Comparison of ENCODE assay signal across 19 cellular contexts in genomic region chr1:89892816-89893215, GRCh38.
DNase-seq lines count a peak whose midpoint lies in the region; ATAC-seq and TF ChIP-seq lines count a peak whose summit lies in the region.
"Had no signal": no experiment of that assay in that cellular context is flagged by ENCODE, and none has a peak within 500 bp of the region (broad histone marks: within the 10 kb centered on the region; RNA-seq: fewer than 3 reads in every experiment).

No MANE protein-coding gene starts in this region.

- DNase-seq in GM23338 (ENCODE audit: low spot score) (no peak), HFFc6 (no peak), mesothelial cell of epicardium (ENCODE audit: low spot score in 2 of 2, unreplicated experiment in 2 of 2) (no peak), NCI-H82 (lab: John Stamatoyannopoulos, UW) (no peak), NCI-H774 (lab: John Stamatoyannopoulos, UW) (no peak)
- DNase-seq in CD8-positive, alpha-beta memory T cell = no peak
- DNase-seq: Calu3; CD4-positive, alpha-beta memory T cell; DMS79 treated with DMSO at 0.1 percent for 48 hours; GM23248; HCEC 1CT; Karpas-422; KBM-7 had no signal

- H3K4me3 Mint-ChIP-seq in GM23338 = no peak overlapping the region
- H3K4me3 Mint-ChIP-seq in HFFc6 = 0 out of 2 replicates have a peak overlapping the region, but pooled peaks have one; percentile 11
- H3K4me3 Mint-ChIP-seq in mesothelial cell of epicardium = no peak overlapping the region
- no peak overlapping the region for H3K4me3 Mint-ChIP-seq in CD8-positive, alpha-beta memory T cell
- H3K4me3 Mint-ChIP-seq: CD14-positive monocyte; CD4-positive, alpha-beta memory T cell had no signal

- H3K4me3 ChIP-seq in GM23338 = no peak overlapping the region
- H3K4me3 ChIP-seq in CD8-positive, alpha-beta memory T cell (ENCODE audit: low read length) = no peak overlapping the region
- H3K4me3 ChIP-seq: BLaER1, GM12878, GM23248 had no signal

- no peaks in the 10 kb centered on the region for H3K27me3 ChIP-seq in GM23338 (ENCODE audit: insufficient read depth)
- H3K27me3 ChIP-seq in CD8-positive, alpha-beta memory T cell (ENCODE audit: insufficient read depth, low read length, poor library complexity, severe bottlenecking) = no peaks in the 10 kb centered on the region
- H3K27me3 ChIP-seq: BLaER1 had no signal

- TF ChIP-seq CTCF in GM23338 (conservative IDR thresholded peaks at IDR 0.05; ENCODE audit: low read depth in 2 of 2) (no peak), HFFc6 (IDR thresholded peaks at IDR 0.05) (no peak), mesothelial cell of epicardium (IDR thresholded peaks at IDR 0.05; ENCODE audit: unreplicated experiment) (no peak)

- no peaks in the 10 kb centered on the region for H3F3A ChIP-seq in GM23338 (replicated peaks; ENCODE audit: low read depth)

- H3K27me3 Mint-ChIP-seq in GM23338 (ENCODE audit: insufficient read depth, low read depth, poor library complexity) = peaks cover 5% of the 10 kb centered on the region
- peaks cover 1% of the 10 kb centered on the region for H3K27me3 Mint-ChIP-seq in HFFc6 (ENCODE audit: insufficient read depth)
- no peaks in the 10 kb centered on the region for H3K27me3 Mint-ChIP-seq in mesothelial cell of epicardium (ENCODE audit: low read depth)
- H3K27me3 Mint-ChIP-seq in CD8-positive, alpha-beta memory T cell = no peaks in the 10 kb centered on the region
- H3K27me3 Mint-ChIP-seq: CD4-positive, alpha-beta memory T cell had no signal

- CTCF ChIA-PET in CD8-positive, alpha-beta memory T cell (lab: Charles Lee) = interaction anchor here (2.0 kb wide), 1 partner anchor 70 kb away, joined by 5 read pairs; no protein-coding TSS in a partner anchor

- POLR2A ChIA-PET in CD8-positive, alpha-beta memory T cell (lab: Charles Lee) = no interaction called here

- no peaks in the 10 kb centered on the region for H3K9me2 ChIP-seq in GM23338 (ENCODE audit: insufficient read depth)

- no peak overlapping the region for H3K27ac ChIP-seq in GM23338 (ENCODE audit: low read depth)
- no peak overlapping the region for H3K27ac ChIP-seq in CD8-positive, alpha-beta memory T cell (ENCODE audit: low read depth, low read length)
- H3K27ac ChIP-seq: BLaER1, HL-60 had no signal

- H4K20me1 ChIP-seq in GM23338 (replicated peaks; ENCODE audit: insufficient read depth) = peaks cover 3% of the 10 kb centered on the region; the same call in 1 of the 2 replicates

- H3K36me3 Mint-ChIP-seq in GM23338 (ENCODE audit: low read depth) = no peaks in the 10 kb centered on the region; the same call in 1 of the 3 replicates
- peaks cover 7% of the 10 kb centered on the region for H3K36me3 Mint-ChIP-seq in HFFc6 (ENCODE audit: low read depth)
- no peaks in the 10 kb centered on the region for H3K36me3 Mint-ChIP-seq in mesothelial cell of epicardium
- H3K36me3 Mint-ChIP-seq in CD8-positive, alpha-beta memory T cell = peaks cover 8 to 35% (median 18%) of the 10 kb centered on the region in 3 donors

- H3K9me3 Mint-ChIP-seq in GM23338 (no peaks in the 10 kb centered on the region), HFFc6 (no peaks in the 10 kb centered on the region), mesothelial cell of epicardium (no peaks in the 10 kb centered on the region)
- no peaks in the 10 kb centered on the region for H3K9me3 Mint-ChIP-seq in CD8-positive, alpha-beta memory T cell
- H3K9me3 Mint-ChIP-seq: CD14-positive monocyte; CD4-positive, alpha-beta memory T cell had no signal

- no peak overlapping the region for H3K4me2 ChIP-seq in GM23338

- no peaks in the 10 kb centered on the region; the same call in 1 of the 2 replicates for H3K36me3 ChIP-seq in GM23338 (ENCODE audit: insufficient read depth)
- H3K36me3 ChIP-seq in CD8-positive, alpha-beta memory T cell (ENCODE audit: insufficient read depth, low read length) = no peaks in the 10 kb centered on the region

- H3K4me1 Mint-ChIP-seq in GM23338 (peaks cover 26% of the 10 kb centered on the region), HFFc6 (ENCODE audit: low read depth) (peaks cover 70% of the 10 kb centered on the region), mesothelial cell of epicardium (peaks cover 13% of the 10 kb centered on the region)
- peaks cover 26 to 31% (median 30%) of the 10 kb centered on the region in 3 donors for H3K4me1 Mint-ChIP-seq in CD8-positive, alpha-beta memory T cell

- H3K27ac Mint-ChIP-seq in GM23338 = no peak overlapping the region
- no peak overlapping the region; the same call in 1 of the 2 replicates for H3K27ac Mint-ChIP-seq in HFFc6
- H3K27ac Mint-ChIP-seq in mesothelial cell of epicardium = peak overlapping the region; percentile 13
- no peak overlapping the region for H3K27ac Mint-ChIP-seq in CD8-positive, alpha-beta memory T cell

- peaks cover 3% of the 10 kb centered on the region for H3K4me1 ChIP-seq in GM23338 (ENCODE audit: insufficient read depth)
- no peaks in the 10 kb centered on the region for H3K4me1 ChIP-seq in CD8-positive, alpha-beta memory T cell (ENCODE audit: insufficient read depth, low read length)

- no peak overlapping the region for H2AFZ ChIP-seq in GM23338
- H2AFZ ChIP-seq: GM23248 had no signal

- peaks cover 32% of the 10 kb centered on the region for H3K79me2 ChIP-seq in GM23338 (replicated peaks; ENCODE audit: insufficient read depth)

- ATAC-seq in GM23338 (no peak), GM21423 (IDR thresholded peaks at IDR 0.05; ENCODE audit: unreplicated experiment) (no peak)
- ATAC-seq: GM12878 had no signal

- no peaks in the 10 kb centered on the region for H3K9me3 ChIP-seq in CD8-positive, alpha-beta memory T cell (ENCODE audit: low read length)
- H3K9me3 ChIP-seq: BLaER1 had no signal

TF ChIP-seq in GM23338, 12 proteins besides CTCF, POLR2A, EP300 and RAD21:
- TF ChIP-seq CREB1 (CRISPR knock-in tag; IDR thresholded peaks at IDR 0.05; ENCODE audit: low read depth) (no peak), REST (IDR thresholded peaks at IDR 0.05; ENCODE audit: unreplicated experiment) (peak; percentile 26)

TF ChIP-seq in PFSK-1, 5 proteins besides CTCF, POLR2A, EP300 and RAD21:
- TF ChIP-seq REST (IDR thresholded peaks at IDR 0.05; ENCODE audit: insufficient read depth in 1 of 2, low read depth in 2 of 2, low read length in 2 of 2) = peak; percentile 61 to 76; a peak in 2 of 4 replicates
- TF ChIP-seq TAF1 (IDR thresholded peaks at IDR 0.05; ENCODE audit: borderline replicate concordance, insufficient read depth, low read length) = no peak
